In genomic region chr17:7217113-7217987, GRCh38 we compare ENCODE assay signal across 8 cellular contexts. TPM values are rescaled to one million over a fixed set of nuclear protein-coding genes. Genes with fewer than 3 reads are reported as not detected.
DNase-seq lines count a peak whose midpoint lies in the region; ATAC-seq and TF ChIP-seq lines count a peak whose summit lies in the region.

No MANE protein-coding gene starts in this region.

- H3K36me3 ChIP-seq in PC-9 (ENCODE audit: low read depth) (peaks cover 15% of the 10 kb centered on the region), left lung (peaks cover 0 to 17% of the 10 kb centered on the region in 2 donors), thymus (ENCODE audit: control insufficient read depth, insufficient read depth) (peaks cover 6% of the 10 kb centered on the region)

- H3K4me1 ChIP-seq in PC-9 (replicated peaks; ENCODE audit: insufficient read depth) (peaks cover 38% of the 10 kb centered on the region), left lung (peaks cover 22 to 74% of the 10 kb centered on the region in 2 donors), thymus (ENCODE audit: control insufficient read depth, insufficient read depth, low read length) (peaks cover 53% of the 10 kb centered on the region)

- WGBS in thymus, result 3% methylated on average over 32 of the region's 32 CpGs

- peak overlapping the region; percentile 51; the same call in 1 of the 2 replicates for H3K4me2 ChIP-seq in PC-9

- DNase-seq in stimulated activated CD4-positive, alpha-beta T cell treated with anti-CD3 and anti-CD28 coated beads, Interleukin-15, amount 100 ng/mL, for 24 hours, result peak; percentile 40
- DNase-seq in stimulated activated CD4-positive, alpha-beta T cell treated with anti-CD3 and anti-CD28 coated beads, Interleukin-4, amount 100 ng/mL, for 1 hour, result no peak
- DNase-seq in PC-9 (no peak), cerebellum (ENCODE audit: low spot score) (peak; percentile 86), left lung (peak in 1 of 2 donors; percentile 56)

- no peaks in the 10 kb centered on the region for H3K9me3 ChIP-seq in PC-9 (ENCODE audit: insufficient read depth, low read depth)
- H3K9me3 ChIP-seq in left lung, result no peaks in the 10 kb centered on the region
- H3K9me3 ChIP-seq in thymus (ENCODE audit: control insufficient read depth), result no peaks in the 10 kb centered on the region

- intact Hi-C loops in PC-9 (cut with micrococcal nuclease; ENCODE audit: unreplicated experiment), result no loop called here
- intact Hi-C loops in left lung (cut with DNase I), result no loop called here

- no TSS peak for BruUV-seq in PC-9 (replicated peaks; lab: Mats Ljungman, UMichigan)

- TF ChIP-seq CTCF in PC-9 (conservative IDR thresholded peaks at IDR 0.05), result no peak
- TF ChIP-seq CTCF in left lung (IDR thresholded peaks at IDR 0.05), result no peak

- H3K79me2 ChIP-seq in PC-9 (ENCODE audit: low read depth), result peaks cover 20% of the 10 kb centered on the region

- no peaks in the 10 kb centered on the region for H3K9me2 ChIP-seq in PC-9 (ENCODE audit: insufficient read depth)

- ATAC-seq in left lung (no peak), HG03432 (IDR thresholded peaks at IDR 0.05; ENCODE audit: unreplicated experiment) (no peak), GM21447 (IDR thresholded peaks at IDR 0.05; ENCODE audit: unreplicated experiment) (no peak)

- peaks cover 18% of the 10 kb centered on the region for H4K20me1 ChIP-seq in PC-9 (ENCODE audit: insufficient read depth)

- peaks cover 52% of the 10 kb centered on the region for H3F3A ChIP-seq in PC-9 (ENCODE audit: insufficient read depth, low read depth)

- CTCF ChIA-PET in PC-9 (lab: Charles Lee), result interaction anchor here (0.6 kb wide), 1 partner anchor 116 kb away, joined by 3 read pairs; no protein-coding TSS in a partner anchor

- no peak overlapping the region; the same call in 1 of the 2 replicates for H3K4me3 ChIP-seq in PC-9
- H3K4me3 ChIP-seq in left lung, result peak overlapping the region; percentile 36 to 49
- peak overlapping the region; percentile 58 for H3K4me3 ChIP-seq in thymus (ENCODE audit: low read length)

- H3K27me3 ChIP-seq in PC-9 (ENCODE audit: insufficient read depth, low read depth) (no peaks in the 10 kb centered on the region), left lung (no peaks in the 10 kb centered on the region), thymus (ENCODE audit: control insufficient read depth, insufficient read depth) (no peaks in the 10 kb centered on the region)

- no peak overlapping the region for H2AFZ ChIP-seq in PC-9

- no peak overlapping the region for H3K27ac ChIP-seq in PC-9
- H3K27ac ChIP-seq in left lung, result peak overlapping the region; percentile 33 to 43
- H3K27ac ChIP-seq in thymus (ENCODE audit: low read depth), result peak overlapping the region; percentile 64

- POLR2A ChIA-PET in PC-9 (lab: Charles Lee; ENCODE audit: unreplicated experiment), result interaction anchor here (0.6 kb wide), 1 partner anchor 20 kb away, joined by 4 read pairs; no protein-coding TSS in a partner anchor

RNA-seq across cellular contexts. Expression of gene DLG4, which starts 2.3 kb away (rescaled TPM):
- 27.1 and 32.8 TPM in 2 replicates for total RNA-seq in PC-9 (2021)
- 77.9 TPM for total RNA-seq in cerebellum
- total RNA-seq in left lung, result 10 to 100 TPM; 25.9 to 33.8 TPM
- polyA plus RNA-seq in thymus, result 15.1 TPM

RNA-seq across cellular contexts. Expression of gene ACADVL, which starts 2.4 kb away (rescaled TPM):
- 531 and 604 TPM in 2 replicates for total RNA-seq in PC-9 (2021)
- total RNA-seq in cerebellum, result 100 TPM
- total RNA-seq in left lung, result 100 to 1,000 TPM; 610 to 654 TPM
- polyA plus RNA-seq in thymus, result 990 TPM

RNA-seq across cellular contexts. Expression of gene DVL2, which starts 17.0 kb away (rescaled TPM):
- total RNA-seq in PC-9 (2021), result 77.9 and 86.8 TPM in 2 replicates
- total RNA-seq in cerebellum, result 52.5 TPM
- total RNA-seq in left lung, result 10 to 100 TPM; 36.9 to 46.3 TPM
- 26.6 TPM for polyA plus RNA-seq in thymus

RNA-seq across cellular contexts. Expression of gene PHF23, which starts 21.9 kb away (rescaled TPM):
- total RNA-seq in PC-9 (2021) (64.5 and 65.8 TPM in 2 replicates), cerebellum (20.5 TPM), left lung (10 to 100 TPM; 31.1 to 45.4 TPM)
- 47.5 TPM for polyA plus RNA-seq in thymus

RNA-seq across cellular contexts. Expression of gene GABARAP, which starts 24.9 kb away (rescaled TPM):
- total RNA-seq in PC-9 (2021) (424 and 457 TPM in 2 replicates), cerebellum (102 TPM), left lung (100 to 1,000 TPM; 545 to 559 TPM)
- polyA plus RNA-seq in thymus, result 846 TPM

Comparison
In these comparisons a context has a peak if more than half of its experiments do, and no peak if none do; other contexts are left out.
1. DNase-seq: peak in stimulated activated CD4-positive, alpha-beta T cell treated with anti-CD3 and anti-CD28 coated beads, Interleukin-15, amount 100 ng/mL, for 24 hours (single experiment) and cerebellum (single experiment); none in stimulated activated CD4-positive, alpha-beta T cell treated with anti-CD3 and anti-CD28 coated beads, Interleukin-4, amount 100 ng/mL, for 1 hour (single experiment) and PC-9 (0 of 2).